Comparison of ENCODE assay signal across 8 cellular contexts in genomic region chr1:156052862-156053769, GRCh38. TPM values are rescaled to one million over a fixed set of nuclear protein-coding genes. Genes with fewer than 3 reads are reported as not detected.
A peak's percentile ranks its signal among the peaks of the same experiment; 100 is the strongest.
DNase-seq lines count a peak whose midpoint lies in the region; ATAC-seq and TF ChIP-seq lines count a peak whose summit lies in the region.

No MANE protein-coding gene starts in this region.

- H3K27ac ChIP-seq in BLaER1 (peak overlapping the region; percentile 73), coronary artery (peak overlapping the region; percentile 95 to 97), right lobe of liver (peak overlapping the region in 1 of 3 donors; percentile 24)

- H3K27me3 Mint-ChIP-seq in activated CD4-positive, alpha-beta T cell treated with anti-CD3 and anti-CD28 coated beads, Interleukin-2, amount 10 ng/mL, durations not matched to agents 7 days and 5 days: no peaks in the 10 kb centered on the region

- peak overlapping the region; percentile 89 for H3K27ac Mint-ChIP-seq in activated CD4-positive, alpha-beta T cell treated with anti-CD3 and anti-CD28 coated beads, Interleukin-2, amount 10 ng/mL, durations not matched to agents 7 days and 5 days

- H3K27me3 ChIP-seq in BLaER1: no peaks in the 10 kb centered on the region
- H3K27me3 ChIP-seq in H7 (ENCODE audit: control insufficient read depth, insufficient read depth, low read length): no peaks in the 10 kb centered on the region
- no peaks in the 10 kb centered on the region for H3K27me3 ChIP-seq in right lobe of liver

- intact Hi-C loops in right lobe of liver (cut with DNase I): loop anchor here in 1 of 2 donors (10.0 kb wide), 1 partner anchor 48 kb away; no protein-coding TSS in a partner anchor

- CTCF ChIA-PET in activated CD4-positive, alpha-beta T cell treated with anti-CD3 and anti-CD28 coated beads, Interleukin-2, amount 10 ng/mL, durations not matched to agents 7 days and 5 days (lab: Charles Lee): interaction anchor here (0.6 to 2.7 kb wide), 7 partner anchors 12 to 152 kb away, joined by 3 to 11 read pairs (median 4); no protein-coding TSS in a partner anchor

- no peak for TF ChIP-seq CTCF in coronary artery (IDR thresholded peaks at IDR 0.05)
- TF ChIP-seq CTCF in right lobe of liver (IDR thresholded peaks at IDR 0.05): peak in 3 of 4 donors; percentile 3 to 12 (median 5)

- peak overlapping the region; percentile 81 for H3K9ac ChIP-seq in BLaER1

- H3K9me3 ChIP-seq in BLaER1 (no peaks in the 10 kb centered on the region), right lobe of liver (no peaks in the 10 kb centered on the region)

- H3K4me3 ChIP-seq in BLaER1: peak overlapping the region; percentile 91
- peak overlapping the region; percentile 78 for H3K4me3 ChIP-seq in H7 (ENCODE audit: insufficient read depth, low read depth, low read length)
- H3K4me3 ChIP-seq in coronary artery: peak overlapping the region; percentile 99
- H3K4me3 ChIP-seq in right lobe of liver: peak overlapping the region; percentile 75 to 89 (median 76)

- peak overlapping the region; percentile 78 for H3K4me2 ChIP-seq in BLaER1

- H3K4me1 ChIP-seq in BLaER1 (peaks cover 41% of the 10 kb centered on the region), right lobe of liver (peaks cover 0 to 7% (median 2%) of the 10 kb centered on the region in 4 donors)

- H3K4me3 Mint-ChIP-seq in activated CD4-positive, alpha-beta T cell treated with anti-CD3 and anti-CD28 coated beads, Interleukin-2, amount 10 ng/mL, durations not matched to agents 7 days and 5 days: peak overlapping the region; percentile 88

- under 1% methylated on average over 36 of the region's 63 CpGs for WGBS in right lobe of liver (ENCODE audit: insufficient coverage, low coverage, low lambda C conversion rate, missing lambda C conversion rate)

- peaks cover 46% of the 10 kb centered on the region for H3K36me3 ChIP-seq in BLaER1
- peaks cover 13% of the 10 kb centered on the region for H3K36me3 ChIP-seq in H7 (replicated peaks; ENCODE audit: control insufficient read depth, insufficient read depth, low read length)
- peaks cover 0 to 6% (median 0%) of the 10 kb centered on the region in 4 donors for H3K36me3 ChIP-seq in right lobe of liver

- no peaks in the 10 kb centered on the region for H3K9me3 Mint-ChIP-seq in activated CD4-positive, alpha-beta T cell treated with anti-CD3 and anti-CD28 coated beads, Interleukin-2, amount 10 ng/mL, durations not matched to agents 7 days and 5 days

- DNase-seq in H7: peak; percentile 97
- peak; percentile 66 for DNase-seq in NCI-H460 (ENCODE audit: extremely low read depth, low read depth)
- DNase-seq in activated CD4-positive, alpha-beta T cell treated with anti-CD3 and anti-CD28 coated beads, Interleukin-2, amount 10 ng/mL, durations not matched to agents 7 days and 5 days: peak; percentile 75
- no peak for DNase-seq in coronary artery (ENCODE audit: low spot score)
- peak; percentile 67 to 74 (median 72) for DNase-seq in right lobe of liver
- peak; percentile 72 for DNase-seq in stimulated activated CD4-positive, alpha-beta T cell treated with anti-CD3 and anti-CD28 coated beads, Interleukin-4, amount 100 ng/mL, for 24 hours

- TF ChIP-seq POLR2A in right lobe of liver (IDR thresholded peaks at IDR 0.05): no peak

- POLR2A ChIA-PET in activated CD4-positive, alpha-beta T cell treated with anti-CD3 and anti-CD28 coated beads, Interleukin-2, amount 10 ng/mL, durations not matched to agents 7 days and 5 days (lab: Charles Lee): interaction anchor here (0.6 kb wide), 1 partner anchor 45 kb away, joined by 3 read pairs; no protein-coding TSS in a partner anchor

- peaks cover 16% of the 10 kb centered on the region for H3K36me3 Mint-ChIP-seq in activated CD4-positive, alpha-beta T cell treated with anti-CD3 and anti-CD28 coated beads, Interleukin-2, amount 10 ng/mL, durations not matched to agents 7 days and 5 days (ENCODE audit: low read depth)

- peaks cover 27% of the 10 kb centered on the region for H3K4me1 Mint-ChIP-seq in activated CD4-positive, alpha-beta T cell treated with anti-CD3 and anti-CD28 coated beads, Interleukin-2, amount 10 ng/mL, durations not matched to agents 7 days and 5 days

- ATAC-seq in right lobe of liver (peak in 3 of 4 donors; percentile 2 to 30 (median 9)), HG03378 (IDR thresholded peaks at IDR 0.05; ENCODE audit: unreplicated experiment) (no peak)

- H4K20me1 ChIP-seq in BLaER1: peaks cover 18% of the 10 kb centered on the region; the same call in 1 of the 2 replicates

RNA-seq across cellular contexts. Expression of gene UBQLN4, which starts 0.5 kb away (rescaled TPM):
- 64.6 and 66.3 TPM in 2 replicates for total RNA-seq in H7 (2014; rRNA removed; shearing (Covaris generic))
- 44.6 and 45.5 TPM in 2 replicates for total RNA-seq in NCI-H460 (2014; rRNA removed; shearing (Covaris generic))
- 53.2 and 61.7 TPM in 2 replicates for polyA plus RNA-seq in NCI-H460 (2014; cell fraction: nucleus; rRNA removed)
- total RNA-seq in activated CD4-positive, alpha-beta T cell treated with anti-CD3 and anti-CD28 coated beads, Interleukin-2, amount 10 ng/mL, durations not matched to agents 7 days and 5 days: 10 to 100 TPM; 30.8 to 34.0 TPM
- 10 to 100 TPM; 19.0 to 25.5 (median 21.0) TPM for total RNA-seq in right lobe of liver

RNA-seq across cellular contexts. Expression of gene LAMTOR2, which starts 1.5 kb away (rescaled TPM):
- total RNA-seq in H7 (2014; rRNA removed; shearing (Covaris generic)): 58.0 and 74.1 TPM in 2 replicates
- total RNA-seq in NCI-H460 (2014; rRNA removed; shearing (Covaris generic)): 93.6 and 97.6 TPM in 2 replicates
- 64.9 and 67.9 TPM in 2 replicates for polyA plus RNA-seq in NCI-H460 (2014; cell fraction: nucleus; rRNA removed)
- 10 to 100 TPM; 41.3 to 61.0 TPM for total RNA-seq in activated CD4-positive, alpha-beta T cell treated with anti-CD3 and anti-CD28 coated beads, Interleukin-2, amount 10 ng/mL, durations not matched to agents 7 days and 5 days
- total RNA-seq in right lobe of liver: 10 to 100 TPM; 49.4 to 71.0 (median 60.3) TPM

RNA-seq across cellular contexts. Expression of gene RAB25, which starts 7.8 kb away (rescaled TPM):
- 18.3 and 27.6 TPM in 2 replicates for total RNA-seq in H7 (2014; rRNA removed; shearing (Covaris generic))
- not detected in 2 replicates for total RNA-seq in NCI-H460 (2014; rRNA removed; shearing (Covaris generic))
- not detected in 2 replicates for polyA plus RNA-seq in NCI-H460 (2014; cell fraction: nucleus; rRNA removed)
- total RNA-seq in activated CD4-positive, alpha-beta T cell treated with anti-CD3 and anti-CD28 coated beads, Interleukin-2, amount 10 ng/mL, durations not matched to agents 7 days and 5 days: under 1 TPM in 1 of 2 experiments, not detected in 1; 0.50 TPM
- 1 to 10 TPM in 2 of 6 experiments, under 1 TPM in 4; 0.40 to 3.2 (median 0.77) TPM for total RNA-seq in right lobe of liver

RNA-seq across cellular contexts. Expression of gene MEX3A, which starts 29.1 kb away (rescaled TPM):
- 52.7 and 65.2 TPM in 2 replicates for total RNA-seq in H7 (2014; rRNA removed; shearing (Covaris generic))
- 2.8 and 3.0 TPM in 2 replicates for total RNA-seq in NCI-H460 (2014; rRNA removed; shearing (Covaris generic))
- 1.5 and 1.8 TPM in 2 replicates for polyA plus RNA-seq in NCI-H460 (2014; cell fraction: nucleus; rRNA removed)
- under 1 TPM; 0.02 to 0.05 TPM for total RNA-seq in activated CD4-positive, alpha-beta T cell treated with anti-CD3 and anti-CD28 coated beads, Interleukin-2, amount 10 ng/mL, durations not matched to agents 7 days and 5 days
- total RNA-seq in right lobe of liver: 1 to 10 TPM in 1 of 6 experiments, under 1 TPM in 5; 0.35 to 1.4 (median 0.83) TPM

RNA-seq across cellular contexts. Expression of gene SSR2, which starts 32.4 kb away (rescaled TPM):
- total RNA-seq in H7 (2014; rRNA removed; shearing (Covaris generic)): 427 and 445 TPM in 2 replicates
- total RNA-seq in NCI-H460 (2014; rRNA removed; shearing (Covaris generic)): 487 and 490 TPM in 2 replicates
- polyA plus RNA-seq in NCI-H460 (2014; cell fraction: nucleus; rRNA removed): 269 and 579 TPM in 2 replicates
- 100 to 1,000 TPM; 235 to 273 TPM for total RNA-seq in activated CD4-positive, alpha-beta T cell treated with anti-CD3 and anti-CD28 coated beads, Interleukin-2, amount 10 ng/mL, durations not matched to agents 7 days and 5 days
- total RNA-seq in right lobe of liver: 100 to 1,000 TPM in 4 of 6 experiments, 10 to 100 TPM in 2; 59.5 to 227 (median 103) TPM
